ENCODE assay signal across 26 cellular contexts in genomic region chr10:49231421-49231820, GRCh38. TPM values are rescaled to one million over a fixed set of nuclear protein-coding genes. Genes with fewer than 3 reads are reported as not detected.
DNase-seq lines count a peak whose midpoint lies in the region; ATAC-seq and TF ChIP-seq lines count a peak whose summit lies in the region.
"Had no signal": no experiment of that assay in that cellular context is flagged by ENCODE, and none has a peak within 500 bp of the region (broad histone marks: within the 10 kb centered on the region; RNA-seq: fewer than 3 reads in every experiment).

No MANE protein-coding gene starts in this region.

- H2AK5ac ChIP-seq in IMR-90 (ENCODE audit: low read depth, low read length), result no peak overlapping the region

- no peak for DNase-seq in IMR-90
- peak; percentile 9 for DNase-seq in OCI-M1 (lab: John Stamatoyannopoulos, UW)
- DNase-seq in esophagus muscularis mucosa (ENCODE audit: extremely low spot score), result peak; percentile 37
- DNase-seq in GM03348 (ENCODE audit: low spot score), result no peak
- DNase-seq: 8988T; ACHN; BE2C; C1 segment of cervical spinal cord; CD4-positive, alpha-beta memory T cell; CD4-positive, CD25-positive, alpha-beta regulatory T cell; CD8-positive, alpha-beta memory T cell; COR-L47; DMS 273 treated with DMSO at 0.1 percent for 48 hours; DMS153; DMS53; DMS79; DND-41; EL; GDM1 had no signal

- no peak overlapping the region for H4K5ac ChIP-seq in IMR-90 (ENCODE audit: low read depth, low read length)

- no peak overlapping the region for H2BK15ac ChIP-seq in IMR-90 (ENCODE audit: low read depth, low read length)

- in situ Hi-C loops in IMR-90 (cut with MboI; ENCODE audit: low sequenced_read_pairs), result no loop called here

- no peak overlapping the region for H3K56ac ChIP-seq in IMR-90 (ENCODE audit: extremely low read depth, insufficient read depth, low read length)

- no peaks in the 10 kb centered on the region for H3K9me1 ChIP-seq in IMR-90 (ENCODE audit: insufficient read depth, low read length)

- TF ChIP-seq POLR2A in IMR-90 (IDR thresholded peaks at IDR 0.05; ENCODE audit: low read depth, low read length), result no peak
- no peak for TF ChIP-seq POLR2A in esophagus muscularis mucosa (IDR thresholded peaks at IDR 0.05; ENCODE audit: low read depth)

- H3K18ac ChIP-seq in IMR-90 (ENCODE audit: low read depth, low read length), result no peak overlapping the region

- dilution Hi-C loops in IMR-90 (cut with HindIII; ENCODE audit: low sequenced_read_pairs, unreplicated experiment), result no loop called here

- H4K8ac ChIP-seq in IMR-90 (ENCODE audit: low read depth in 2 of 2, low read length in 2 of 2), result no peak overlapping the region

- WGBS in IMR-90 (ENCODE audit: extremely low coverage in 2 of 2, insufficient read length in 1 of 2), 2 experiments, result 57% methylated on average over 2 of the region's 3 CpGs; no CpG with 5 or more reads in 1 of the 2 experiments
- WGBS in esophagus muscularis mucosa, result 41% methylated on average over 3 of the region's 3 CpGs

- ATAC-seq in IMR-90 (ENCODE audit: low read depth) (no peak), HG03378 (IDR thresholded peaks at IDR 0.05; ENCODE audit: unreplicated experiment) (no peak), HG03520 (IDR thresholded peaks at IDR 0.05; ENCODE audit: unreplicated experiment) (no peak)

- no peak overlapping the region for H2BK20ac ChIP-seq in IMR-90 (ENCODE audit: low read depth, low read length)

- H3K4me1 ChIP-seq in IMR-90 (ENCODE audit: control insufficient read depth, insufficient read depth, low read length), result no peaks in the 10 kb centered on the region
- H3K4me1 ChIP-seq in esophagus muscularis mucosa, result no peaks in the 10 kb centered on the region
- H3K4me1 ChIP-seq: BE2C, BLaER1 had no signal

- H2BK120ac ChIP-seq in IMR-90 (ENCODE audit: low read depth, low read length), result no peak overlapping the region

- POLR2A ChIA-PET in IMR-90 (lab: Charles Lee; ENCODE audit: unreplicated experiment), result no interaction called here

- no peak overlapping the region for H3K4me2 ChIP-seq in IMR-90 (ENCODE audit: low read depth, low read length)
- H3K4me2 ChIP-seq: BLaER1 had no signal

- BruUV-seq in IMR-90 (replicated peaks; lab: Mats Ljungman, UMichigan), result no TSS peak

- TF ChIP-seq RAD21 in IMR-90 (IDR thresholded peaks at IDR 0.05; ENCODE audit: low read length), result no peak

- H3K9me3 ChIP-seq in IMR-90 (ENCODE audit: control insufficient read depth, insufficient read depth, low read length) (no peaks in the 10 kb centered on the region), esophagus muscularis mucosa (no peaks in the 10 kb centered on the region)
- H3K9me3 ChIP-seq: BE2C, BLaER1 had no signal

- no peaks in the 10 kb centered on the region for H3K79me1 ChIP-seq in IMR-90 (ENCODE audit: low read depth in 1 of 2, low read length in 2 of 2)

- H3K36me3 ChIP-seq in IMR-90 (ENCODE audit: control insufficient read depth, insufficient read depth, low read length) (no peaks in the 10 kb centered on the region), esophagus muscularis mucosa (no peaks in the 10 kb centered on the region)
- H3K36me3 ChIP-seq: BE2C, BLaER1 had no signal

- TF ChIP-seq EP300 in esophagus muscularis mucosa (IDR thresholded peaks at IDR 0.05), result no peak

- H3K4ac ChIP-seq in IMR-90 (ENCODE audit: low read depth, low read length), result no peak overlapping the region

- H3K27me3 ChIP-seq in IMR-90 (ENCODE audit: control insufficient read depth, insufficient read depth, low read length) (peaks cover 28% of the 10 kb centered on the region), esophagus muscularis mucosa (no peaks in the 10 kb centered on the region)
- H3K27me3 ChIP-seq: BE2C, BLaER1 had no signal

- H3K27ac ChIP-seq in IMR-90 (ENCODE audit: insufficient read depth, low read length), result no peak overlapping the region
- H3K27ac ChIP-seq in esophagus muscularis mucosa (replicated peaks in 1 of 4), result no peak overlapping the region
- H3K27ac ChIP-seq: BLaER1 had no signal

- no peak overlapping the region for H3K9ac ChIP-seq in IMR-90 (ENCODE audit: low read depth, low read length)
- H3K9ac ChIP-seq: BLaER1 had no signal

- H2AFZ ChIP-seq in IMR-90 (replicated peaks; ENCODE audit: low read length, poor library complexity), result no peak overlapping the region

- H3K14ac ChIP-seq in IMR-90 (replicated peaks; ENCODE audit: low read depth, low read length), result no peak overlapping the region

- CTCF ChIA-PET in IMR-90 (lab: Yijun Ruan, JAX), result no interaction called here

- TF ChIP-seq CTCF in IMR-90 (conservative IDR thresholded peaks at IDR 0.05; ENCODE audit: low read depth, low read length), result no peak
- no peak for TF ChIP-seq CTCF in esophagus muscularis mucosa (IDR thresholded peaks at IDR 0.05)

- H2AK9ac ChIP-seq in IMR-90 (replicated peaks; ENCODE audit: low read depth, low read length, poor library complexity), result no peak overlapping the region

- intact Hi-C loops in IMR-90 (cut with micrococcal nuclease) (no loop called here), esophagus muscularis mucosa (cut with DNase I) (no loop called here)

- no peaks in the 10 kb centered on the region for H4K20me1 ChIP-seq in IMR-90 (ENCODE audit: insufficient read depth, low read length)
- H4K20me1 ChIP-seq: BLaER1 had no signal

- H3K4me3 ChIP-seq in IMR-90 (ENCODE audit: insufficient read depth, low read depth, low read length) (no peak overlapping the region), esophagus muscularis mucosa (no peak overlapping the region)
- H3K4me3 ChIP-seq: BLaER1 had no signal

- H2BK5ac ChIP-seq in IMR-90 (ENCODE audit: low read depth, low read length, poor library complexity, severe bottlenecking), result no peak overlapping the region

- H4K91ac ChIP-seq in IMR-90 (ENCODE audit: insufficient read depth, low read depth, low read length), result no peak overlapping the region

- H3K23ac ChIP-seq in IMR-90 (ENCODE audit: low read depth, low read length), result no peak overlapping the region

TF ChIP-seq in IMR-90, 13 proteins besides CTCF, POLR2A, EP300 and RAD21:
- no peak for TF ChIP-seq SMC3 (IDR thresholded peaks at IDR 0.05; ENCODE audit: low read depth, low read length)
- peak; percentile 62; the same call in 1 of the 2 replicates for TF ChIP-seq CEBPB (IDR thresholded peaks at IDR 0.05; ENCODE audit: low read depth, low read length)

RNA-seq across cellular contexts. Expression of gene TMEM273, which starts 43.2 kb away (rescaled TPM):
- total RNA-seq in IMR-90 (2012; rRNA removed) (not detected in 2 replicates), esophagus muscularis mucosa (10 to 100 TPM; 11.6 to 36.8 (median 25.1) TPM)
- not detected in 2 replicates for polyA plus RNA-seq in IMR-90 (2012; rRNA removed)
- polyA plus RNA-seq in IMR-90 (2012; cell fraction: cytosol; rRNA removed), result not detected in 2 replicates
- 0.21 TPM in 1 of 2 replicates, not detected in the other for polyA plus RNA-seq in IMR-90 (2012; cell fraction: nucleus; rRNA removed; ENCODE audit: low replicate concordance)
- total RNA-seq: A673, Daoy, G401 had no signal
- polyA plus RNA-seq: AG04450 had no signal

Comparison
In these comparisons a context has a peak if more than half of its experiments do, and no peak if none do; other contexts are left out.
1. DNase-seq: peak in OCI-M1 (single experiment) and esophagus muscularis mucosa (single experiment); none in IMR-90 (single experiment) and GM03348 (single experiment).
2. RNA of gene TMEM273, which starts 43.2 kb away (total RNA-seq): 11.6 to 36.8 TPM in esophagus muscularis mucosa; not detected in IMR-90; every median in the first group is over 10 times any median in the second.